ENCODE assay signal across 21 cellular contexts in genomic region chr7:11914645-11915044, GRCh38.
"Had no signal": no experiment of that assay in that cellular context is flagged by ENCODE, and none has a peak within 500 bp of the region (broad histone marks: within the 10 kb centered on the region; RNA-seq: fewer than 3 reads in every experiment).

No MANE protein-coding gene starts in this region.

- DNase-seq: colonic mucosa; cortex of kidney; effector CD8-positive, alpha-beta T cell; effector memory CD8-positive, alpha-beta T cell; endodermal cell; erythroblast; esophagus squamous epithelium; foreskin fibroblast; foreskin melanocyte; gastrocnemius medialis; glutamatergic neuron; head of caudate nucleus; heart right ventricle; hippocampal formation; left cardiac atrium; left lung; left ventricle myocardium superior; lower lobe of right lung; mesenchymal stem cell; mucosa of descending colon; naive B cell had no signal
